1 cellular context compared by ENCODE assay signal in the genomic region with DNA sequence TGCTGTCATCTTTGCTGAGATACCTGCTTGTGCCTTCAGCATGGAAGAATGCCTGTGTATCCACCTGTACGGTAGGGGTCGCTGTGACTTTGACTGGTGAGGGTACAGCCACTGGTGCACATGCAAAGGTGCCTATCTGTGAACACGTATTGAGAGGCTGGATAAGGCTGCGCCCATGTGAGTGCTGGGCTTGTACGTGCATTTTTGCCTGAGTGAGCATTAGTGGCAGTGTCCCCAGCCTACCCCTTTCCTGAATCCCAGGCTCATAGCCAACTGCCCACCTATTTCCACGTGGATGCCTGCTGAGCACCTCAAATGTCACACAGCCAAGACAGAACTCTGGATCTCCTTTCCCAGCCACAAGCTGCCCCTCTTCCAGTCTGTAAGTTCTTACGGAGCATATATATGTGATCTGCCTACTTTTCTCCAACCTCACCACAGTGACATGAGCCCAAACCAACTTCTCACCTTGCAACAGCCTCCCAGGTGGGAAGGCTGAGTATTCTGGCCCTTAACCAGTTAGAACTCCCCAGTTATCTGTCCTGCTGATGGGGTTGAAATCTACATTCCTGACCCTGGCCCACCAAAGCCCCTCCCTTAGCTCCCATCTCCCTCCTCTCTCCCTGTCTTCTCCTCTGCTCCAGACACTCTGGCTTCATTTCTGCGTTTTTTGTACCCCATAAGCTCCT.
TF ChIP-seq lines count a peak whose summit lies in the region.

No MANE protein-coding gene starts in this region.

TF ChIP-seq in HepG2, 621 proteins besides CTCF, POLR2A, EP300 and RAD21 (continued from another document and continues in another):
- TF ChIP-seq ZNF788 (CRISPR knock-in tag; IDR thresholded peaks at IDR 0.05; ENCODE audit: borderline replicate concordance), result peak; percentile 76; the same call in 1 of the 2 replicates
- TF ChIP-seq BHLHE40 (IDR thresholded peaks at IDR 0.05; ENCODE audit: low read length), result no peak; the same call in 1 of the 2 replicates
- no peak for TF ChIP-seq FOSL1 (CRISPR knock-in tag; IDR thresholded peaks at IDR 0.05; ENCODE audit: borderline replicate concordance)
- TF ChIP-seq, protein P1, sequence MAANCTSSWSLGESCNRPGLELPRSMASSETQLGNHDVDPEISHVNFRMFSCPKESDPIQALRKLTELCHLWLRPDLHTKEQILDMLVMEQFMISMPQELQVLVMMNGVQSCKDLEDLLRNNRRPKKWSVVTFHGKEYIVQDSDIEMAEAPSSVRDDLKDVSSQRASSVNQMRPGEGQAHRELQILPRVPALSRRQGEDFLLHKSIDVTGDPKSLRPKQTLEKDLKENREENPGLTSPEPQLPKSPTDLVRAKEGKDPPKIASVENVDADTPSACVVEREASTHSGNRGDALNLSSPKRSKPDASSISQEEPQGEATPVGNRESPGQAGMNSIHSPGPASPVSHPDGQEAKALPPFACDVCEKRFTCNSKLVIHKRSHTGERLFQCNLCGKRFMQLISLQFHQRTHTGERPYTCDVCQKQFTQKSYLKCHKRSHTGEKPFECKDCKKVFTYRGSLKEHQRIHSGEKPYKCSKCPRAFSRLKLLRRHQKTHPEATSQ (CRISPR knock-in tag; IDR thresholded peaks at IDR 0.05; ENCODE audit: borderline replicate concordance), result no peak
- no peak for TF ChIP-seq RAD51 (IDR thresholded peaks at IDR 0.05; ENCODE audit: borderline replicate concordance)
- no peak for TF ChIP-seq AGO1 (IDR thresholded peaks at IDR 0.05; ENCODE audit: low read depth, low read length, poor library complexity, severe bottlenecking)
- TF ChIP-seq THYN1 (CRISPR knock-in tag; IDR thresholded peaks at IDR 0.05; ENCODE audit: borderline replicate concordance, low read depth), result no peak
- TF ChIP-seq, protein P2, sequence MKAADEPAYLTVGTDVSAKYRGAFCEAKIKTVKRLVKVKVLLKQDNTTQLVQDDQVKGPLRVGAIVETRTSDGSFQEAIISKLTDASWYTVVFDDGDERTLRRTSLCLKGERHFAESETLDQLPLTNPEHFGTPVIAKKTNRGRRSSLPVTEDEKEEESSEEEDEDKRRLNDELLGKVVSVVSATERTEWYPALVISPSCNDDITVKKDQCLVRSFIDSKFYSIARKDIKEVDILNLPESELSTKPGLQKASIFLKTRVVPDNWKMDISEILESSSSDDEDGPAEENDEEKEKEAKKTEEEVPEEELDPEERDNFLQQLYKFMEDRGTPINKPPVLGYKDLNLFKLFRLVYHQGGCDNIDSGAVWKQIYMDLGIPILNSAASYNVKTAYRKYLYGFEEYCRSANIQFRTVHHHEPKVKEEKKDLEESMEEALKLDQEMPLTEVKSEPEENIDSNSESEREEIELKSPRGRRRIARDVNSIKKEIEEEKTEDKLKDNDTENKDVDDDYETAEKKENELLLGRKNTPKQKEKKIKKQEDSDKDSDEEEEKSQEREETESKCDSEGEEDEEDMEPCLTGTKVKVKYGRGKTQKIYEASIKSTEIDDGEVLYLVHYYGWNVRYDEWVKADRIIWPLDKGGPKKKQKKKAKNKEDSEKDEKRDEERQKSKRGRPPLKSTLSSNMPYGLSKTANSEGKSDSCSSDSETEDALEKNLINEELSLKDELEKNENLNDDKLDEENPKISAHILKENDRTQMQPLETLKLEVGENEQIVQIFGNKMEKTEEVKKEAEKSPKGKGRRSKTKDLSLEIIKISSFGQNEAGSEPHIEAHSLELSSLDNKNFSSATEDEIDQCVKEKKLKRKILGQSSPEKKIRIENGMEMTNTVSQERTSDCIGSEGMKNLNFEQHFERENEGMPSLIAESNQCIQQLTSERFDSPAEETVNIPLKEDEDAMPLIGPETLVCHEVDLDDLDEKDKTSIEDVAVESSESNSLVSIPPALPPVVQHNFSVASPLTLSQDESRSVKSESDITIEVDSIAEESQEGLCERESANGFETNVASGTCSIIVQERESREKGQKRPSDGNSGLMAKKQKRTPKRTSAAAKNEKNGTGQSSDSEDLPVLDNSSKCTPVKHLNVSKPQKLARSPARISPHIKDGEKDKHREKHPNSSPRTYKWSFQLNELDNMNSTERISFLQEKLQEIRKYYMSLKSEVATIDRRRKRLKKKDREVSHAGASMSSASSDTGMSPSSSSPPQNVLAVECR (CRISPR knock-in tag; IDR thresholded peaks at IDR 0.05; ENCODE audit: borderline replicate concordance), result peak; percentile 69
- TF ChIP-seq ZNF451 (CRISPR knock-in tag; IDR thresholded peaks at IDR 0.05), result no peak
- TF ChIP-seq, protein P3, sequence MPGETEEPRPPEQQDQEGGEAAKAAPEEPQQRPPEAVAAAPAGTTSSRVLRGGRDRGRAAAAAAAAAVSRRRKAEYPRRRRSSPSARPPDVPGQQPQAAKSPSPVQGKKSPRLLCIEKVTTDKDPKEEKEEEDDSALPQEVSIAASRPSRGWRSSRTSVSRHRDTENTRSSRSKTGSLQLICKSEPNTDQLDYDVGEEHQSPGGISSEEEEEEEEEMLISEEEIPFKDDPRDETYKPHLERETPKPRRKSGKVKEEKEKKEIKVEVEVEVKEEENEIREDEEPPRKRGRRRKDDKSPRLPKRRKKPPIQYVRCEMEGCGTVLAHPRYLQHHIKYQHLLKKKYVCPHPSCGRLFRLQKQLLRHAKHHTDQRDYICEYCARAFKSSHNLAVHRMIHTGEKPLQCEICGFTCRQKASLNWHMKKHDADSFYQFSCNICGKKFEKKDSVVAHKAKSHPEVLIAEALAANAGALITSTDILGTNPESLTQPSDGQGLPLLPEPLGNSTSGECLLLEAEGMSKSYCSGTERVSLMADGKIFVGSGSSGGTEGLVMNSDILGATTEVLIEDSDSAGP (CRISPR knock-in tag; IDR thresholded peaks at IDR 0.05; ENCODE audit: borderline replicate concordance), result peak; percentile 89; the same call in 1 of the 2 replicates
- TF ChIP-seq, protein P4, sequence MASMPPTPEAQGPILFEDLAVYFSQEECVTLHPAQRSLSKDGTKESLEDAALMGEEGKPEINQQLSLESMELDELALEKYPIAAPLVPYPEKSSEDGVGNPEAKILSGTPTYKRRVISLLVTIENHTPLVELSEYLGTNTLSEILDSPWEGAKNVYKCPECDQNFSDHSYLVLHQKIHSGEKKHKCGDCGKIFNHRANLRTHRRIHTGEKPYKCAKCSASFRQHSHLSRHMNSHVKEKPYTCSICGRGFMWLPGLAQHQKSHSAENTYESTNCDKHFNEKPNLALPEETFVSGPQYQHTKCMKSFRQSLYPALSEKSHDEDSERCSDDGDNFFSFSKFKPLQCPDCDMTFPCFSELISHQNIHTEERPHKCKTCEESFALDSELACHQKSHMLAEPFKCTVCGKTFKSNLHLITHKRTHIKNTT (CRISPR knock-in tag; IDR thresholded peaks at IDR 0.05), result no peak
- no peak for TF ChIP-seq ZNF382 (CRISPR knock-in tag; IDR thresholded peaks at IDR 0.05; ENCODE audit: borderline replicate concordance)
- no peak for TF ChIP-seq NCOR1 (IDR thresholded peaks at IDR 0.05; ENCODE audit: borderline replicate concordance, low read length)
- TF ChIP-seq, protein P5, sequence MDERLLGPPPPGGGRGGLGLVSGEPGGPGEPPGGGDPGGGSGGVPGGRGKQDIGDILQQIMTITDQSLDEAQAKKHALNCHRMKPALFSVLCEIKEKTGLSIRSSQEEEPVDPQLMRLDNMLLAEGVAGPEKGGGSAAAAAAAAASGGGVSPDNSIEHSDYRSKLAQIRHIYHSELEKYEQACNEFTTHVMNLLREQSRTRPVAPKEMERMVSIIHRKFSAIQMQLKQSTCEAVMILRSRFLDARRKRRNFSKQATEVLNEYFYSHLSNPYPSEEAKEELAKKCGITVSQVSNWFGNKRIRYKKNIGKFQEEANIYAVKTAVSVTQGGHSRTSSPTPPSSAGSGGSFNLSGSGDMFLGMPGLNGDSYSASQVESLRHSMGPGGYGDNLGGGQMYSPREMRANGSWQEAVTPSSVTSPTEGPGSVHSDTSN (CRISPR knock-in tag; IDR thresholded peaks at IDR 0.05), result no peak
- TF ChIP-seq, protein P6, sequence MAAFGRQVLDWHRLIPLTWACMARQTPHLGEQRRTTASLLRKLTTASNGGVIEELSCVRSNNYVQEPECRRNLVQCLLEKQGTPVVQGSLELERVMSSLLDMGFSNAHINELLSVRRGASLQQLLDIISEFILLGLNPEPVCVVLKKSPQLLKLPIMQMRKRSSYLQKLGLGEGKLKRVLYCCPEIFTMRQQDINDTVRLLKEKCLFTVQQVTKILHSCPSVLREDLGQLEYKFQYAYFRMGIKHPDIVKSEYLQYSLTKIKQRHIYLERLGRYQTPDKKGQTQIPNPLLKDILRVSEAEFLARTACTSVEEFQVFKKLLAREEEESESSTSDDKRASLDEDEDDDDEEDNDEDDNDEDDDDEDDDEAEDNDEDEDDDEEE (CRISPR knock-in tag; IDR thresholded peaks at IDR 0.05), result no peak
- TF ChIP-seq ZNF713 (CRISPR knock-in tag; IDR thresholded peaks at IDR 0.05), result no peak; the same call in 1 of the 2 replicates
- TF ChIP-seq ZFP62 (CRISPR knock-in tag; IDR thresholded peaks at IDR 0.05), result no peak
- TF ChIP-seq ZNF558 (CRISPR knock-in tag; IDR thresholded peaks at IDR 0.05; ENCODE audit: borderline replicate concordance), result no peak; the same call in 1 of the 2 replicates
- no peak for TF ChIP-seq ZSCAN22 (CRISPR knock-in tag; IDR thresholded peaks at IDR 0.05)
- TF ChIP-seq CHD4 (IDR thresholded peaks at IDR 0.05; ENCODE audit: borderline replicate concordance, low read length), result no peak
- TF ChIP-seq ZZZ3 (CRISPR knock-in tag; IDR thresholded peaks at IDR 0.05; ENCODE audit: borderline replicate concordance), result peak; percentile 80; the same call in 1 of the 2 replicates
- no peak for TF ChIP-seq FOXP1 (IDR thresholded peaks at IDR 0.05)
- peak; percentile 47 for TF ChIP-seq FOXP1 (CRISPR knock-in tag; IDR thresholded peaks at IDR 0.05)
- TF ChIP-seq, protein P7, sequence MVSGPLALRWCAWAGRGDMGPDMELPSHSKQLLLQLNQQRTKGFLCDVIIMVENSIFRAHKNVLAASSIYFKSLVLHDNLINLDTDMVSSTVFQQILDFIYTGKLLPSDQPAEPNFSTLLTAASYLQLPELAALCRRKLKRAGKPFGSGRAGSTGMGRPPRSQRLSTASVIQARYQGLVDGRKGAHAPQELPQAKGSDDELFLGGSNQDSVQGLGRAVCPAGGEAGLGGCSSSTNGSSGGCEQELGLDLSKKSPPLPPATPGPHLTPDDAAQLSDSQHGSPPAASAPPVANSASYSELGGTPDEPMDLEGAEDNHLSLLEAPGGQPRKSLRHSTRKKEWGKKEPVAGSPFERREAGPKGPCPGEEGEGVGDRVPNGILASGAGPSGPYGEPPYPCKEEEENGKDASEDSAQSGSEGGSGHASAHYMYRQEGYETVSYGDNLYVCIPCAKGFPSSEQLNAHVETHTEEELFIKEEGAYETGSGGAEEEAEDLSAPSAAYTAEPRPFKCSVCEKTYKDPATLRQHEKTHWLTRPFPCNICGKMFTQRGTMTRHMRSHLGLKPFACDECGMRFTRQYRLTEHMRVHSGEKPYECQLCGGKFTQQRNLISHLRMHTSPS (CRISPR knock-in tag; IDR thresholded peaks at IDR 0.05; ENCODE audit: low read depth), result peak; percentile 58; the same call in 1 of the 2 replicates
- 0 out of 2 replicates have a peak, but pooled peaks have one; percentile 58 for TF ChIP-seq ZNF546 (CRISPR knock-in tag; conservative IDR thresholded peaks at IDR 0.05)
- no peak for TF ChIP-seq ZNF383 (CRISPR knock-in tag; IDR thresholded peaks at IDR 0.05; ENCODE audit: borderline replicate concordance)
- peak; percentile 25; the same call in 1 of the 2 replicates for TF ChIP-seq RFXAP (CRISPR knock-in tag; IDR thresholded peaks at IDR 0.05; ENCODE audit: borderline replicate concordance)
- peak; percentile 83; the same call in 1 of the 2 replicates for TF ChIP-seq ZNF776 (CRISPR knock-in tag; IDR thresholded peaks at IDR 0.05)
- TF ChIP-seq ZKSCAN1 (IDR thresholded peaks at IDR 0.05; ENCODE audit: low read length), result no peak
- TF ChIP-seq, protein P8, sequence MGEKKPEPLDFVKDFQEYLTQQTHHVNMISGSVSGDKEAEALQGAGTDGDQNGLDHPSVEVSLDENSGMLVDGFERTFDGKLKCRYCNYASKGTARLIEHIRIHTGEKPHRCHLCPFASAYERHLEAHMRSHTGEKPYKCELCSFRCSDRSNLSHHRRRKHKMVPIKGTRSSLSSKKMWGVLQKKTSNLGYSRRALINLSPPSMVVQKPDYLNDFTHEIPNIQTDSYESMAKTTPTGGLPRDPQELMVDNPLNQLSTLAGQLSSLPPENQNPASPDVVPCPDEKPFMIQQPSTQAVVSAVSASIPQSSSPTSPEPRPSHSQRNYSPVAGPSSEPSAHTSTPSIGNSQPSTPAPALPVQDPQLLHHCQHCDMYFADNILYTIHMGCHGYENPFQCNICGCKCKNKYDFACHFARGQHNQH (CRISPR knock-in tag; IDR thresholded peaks at IDR 0.05), result peak; percentile 79
- TF ChIP-seq, protein P9, sequence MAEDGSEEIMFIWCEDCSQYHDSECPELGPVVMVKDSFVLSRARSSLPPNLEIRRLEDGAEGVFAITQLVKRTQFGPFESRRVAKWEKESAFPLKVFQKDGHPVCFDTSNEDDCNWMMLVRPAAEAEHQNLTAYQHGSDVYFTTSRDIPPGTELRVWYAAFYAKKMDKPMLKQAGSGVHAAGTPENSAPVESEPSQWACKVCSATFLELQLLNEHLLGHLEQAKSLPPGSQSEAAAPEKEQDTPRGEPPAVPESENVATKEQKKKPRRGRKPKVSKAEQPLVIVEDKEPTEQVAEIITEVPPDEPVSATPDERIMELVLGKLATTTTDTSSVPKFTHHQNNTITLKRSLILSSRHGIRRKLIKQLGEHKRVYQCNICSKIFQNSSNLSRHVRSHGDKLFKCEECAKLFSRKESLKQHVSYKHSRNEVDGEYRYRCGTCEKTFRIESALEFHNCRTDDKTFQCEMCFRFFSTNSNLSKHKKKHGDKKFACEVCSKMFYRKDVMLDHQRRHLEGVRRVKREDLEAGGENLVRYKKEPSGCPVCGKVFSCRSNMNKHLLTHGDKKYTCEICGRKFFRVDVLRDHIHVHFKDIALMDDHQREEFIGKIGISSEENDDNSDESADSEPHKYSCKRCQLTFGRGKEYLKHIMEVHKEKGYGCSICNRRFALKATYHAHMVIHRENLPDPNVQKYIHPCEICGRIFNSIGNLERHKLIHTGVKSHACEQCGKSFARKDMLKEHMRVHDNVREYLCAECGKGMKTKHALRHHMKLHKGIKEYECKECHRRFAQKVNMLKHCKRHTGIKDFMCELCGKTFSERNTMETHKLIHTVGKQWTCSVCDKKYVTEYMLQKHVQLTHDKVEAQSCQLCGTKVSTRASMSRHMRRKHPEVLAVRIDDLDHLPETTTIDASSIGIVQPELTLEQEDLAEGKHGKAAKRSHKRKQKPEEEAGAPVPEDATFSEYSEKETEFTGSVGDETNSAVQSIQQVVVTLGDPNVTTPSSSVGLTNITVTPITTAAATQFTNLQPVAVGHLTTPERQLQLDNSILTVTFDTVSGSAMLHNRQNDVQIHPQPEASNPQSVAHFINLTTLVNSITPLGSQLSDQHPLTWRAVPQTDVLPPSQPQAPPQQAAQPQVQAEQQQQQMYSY (CRISPR knock-in tag; IDR thresholded peaks at IDR 0.05), result no peak
- TF ChIP-seq, protein P10, sequence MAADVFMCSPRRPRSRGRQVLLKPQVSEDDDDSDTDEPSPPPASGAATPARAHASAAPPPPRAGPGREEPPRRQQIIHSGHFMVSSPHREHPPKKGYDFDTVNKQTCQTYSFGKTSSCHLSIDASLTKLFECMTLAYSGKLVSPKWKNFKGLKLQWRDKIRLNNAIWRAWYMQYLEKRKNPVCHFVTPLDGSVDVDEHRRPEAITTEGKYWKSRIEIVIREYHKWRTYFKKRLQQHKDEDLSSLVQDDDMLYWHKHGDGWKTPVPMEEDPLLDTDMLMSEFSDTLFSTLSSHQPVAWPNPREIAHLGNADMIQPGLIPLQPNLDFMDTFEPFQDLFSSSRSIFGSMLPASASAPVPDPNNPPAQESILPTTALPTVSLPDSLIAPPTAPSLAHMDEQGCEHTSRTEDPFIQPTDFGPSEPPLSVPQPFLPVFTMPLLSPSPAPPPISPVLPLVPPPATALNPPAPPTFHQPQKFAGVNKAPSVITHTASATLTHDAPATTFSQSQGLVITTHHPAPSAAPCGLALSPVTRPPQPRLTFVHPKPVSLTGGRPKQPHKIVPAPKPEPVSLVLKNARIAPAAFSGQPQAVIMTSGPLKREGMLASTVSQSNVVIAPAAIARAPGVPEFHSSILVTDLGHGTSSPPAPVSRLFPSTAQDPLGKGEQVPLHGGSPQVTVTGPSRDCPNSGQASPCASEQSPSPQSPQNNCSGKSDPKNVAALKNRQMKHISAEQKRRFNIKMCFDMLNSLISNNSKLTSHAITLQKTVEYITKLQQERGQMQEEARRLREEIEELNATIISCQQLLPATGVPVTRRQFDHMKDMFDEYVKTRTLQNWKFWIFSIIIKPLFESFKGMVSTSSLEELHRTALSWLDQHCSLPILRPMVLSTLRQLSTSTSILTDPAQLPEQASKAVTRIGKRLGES (CRISPR knock-in tag; IDR thresholded peaks at IDR 0.05; ENCODE audit: borderline replicate concordance), result no peak
